ENCODE assay signal across 20 cellular contexts in the genomic region with DNA sequence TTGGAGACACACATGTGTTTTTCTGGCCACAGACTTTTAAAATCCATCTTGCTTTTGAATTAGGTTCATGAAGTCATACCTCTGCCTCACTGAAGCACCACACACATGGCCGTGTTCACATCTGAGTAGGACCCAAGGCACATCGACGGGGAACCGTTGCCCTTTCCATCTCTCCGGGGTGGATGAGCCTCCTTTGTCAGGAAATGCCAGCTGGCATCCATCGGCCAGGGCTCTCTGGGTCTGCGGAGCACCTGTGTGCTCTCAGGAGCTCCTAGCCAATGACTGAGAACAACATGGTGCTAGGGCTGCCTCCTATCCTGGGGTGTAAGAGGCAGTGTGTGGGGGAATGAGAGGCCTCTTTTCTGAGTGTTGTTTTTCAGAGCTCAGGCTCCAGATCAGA. TPM values are rescaled to one million over a fixed set of nuclear protein-coding genes. Genes with fewer than 3 reads are reported as not detected.
"Had no signal": no experiment of that assay in that cellular context is flagged by ENCODE, and none has a peak within 500 bp of the region (broad histone marks: within the 10 kb centered on the region; RNA-seq: fewer than 3 reads in every experiment).

No MANE protein-coding gene starts in this region.

- H3K36me3 Mint-ChIP-seq: natural killer cell treated with Interleukin-12 subunit alpha and Interleukin-12 subunit beta and Interleukin-15 and Interleukin-18, amount 100 ng/mL, for 72 hours had no signal

- H3K36me3 ChIP-seq: sigmoid colon, tibial artery, upper lobe of right lung had no signal

- DNase-seq: effector memory CD8-positive, alpha-beta T cell; foreskin keratinocyte; immature natural killer cell; kidney; left cardiac atrium; left ventricle myocardium superior; mesenchymal stem cell; midbrain; posterior cingulate gyrus; sigmoid colon; stimulated activated CD4-positive, alpha-beta T cell treated with anti-CD3 and anti-CD28 coated beads, Interleukin-12 subunit alpha, Interleukin-12 subunit beta, amount 100 ng/mL, for 4 hours; stimulated activated CD4-positive, alpha-beta T cell treated with anti-CD3 and anti-CD28 coated beads, Interleukin-2, amount 100 ng/mL, for 48 hours; stimulated activated naive CD4-positive, alpha-beta T cell treated with Interleukin-2 at 50 U/mL for 16 hours; tibial artery; upper lobe of right lung had no signal

- H3K9me3 ChIP-seq: sigmoid colon, tibial artery, upper lobe of right lung had no signal

- FAIRE-seq: kidney had no signal

- H3K4me3 ChIP-seq: lung, sigmoid colon, skin epidermis, tibial artery, upper lobe of right lung had no signal

- H3K27me3 ChIP-seq: sigmoid colon, tibial artery had no signal

- H3K9me3 Mint-ChIP-seq: central memory CD8-positive, alpha-beta T cell; effector memory CD8-positive, alpha-beta T cell; natural killer cell treated with Interleukin-12 subunit alpha and Interleukin-12 subunit beta and Interleukin-15 and Interleukin-18, amount 100 ng/mL, for 72 hours had no signal

- H3K4me3 Mint-ChIP-seq: central memory CD8-positive, alpha-beta T cell; effector memory CD8-positive, alpha-beta T cell; immature natural killer cell; natural killer cell treated with Interleukin-12 subunit alpha and Interleukin-12 subunit beta and Interleukin-15 and Interleukin-18, amount 100 ng/mL, for 72 hours had no signal

- H3K27ac Mint-ChIP-seq: effector memory CD8-positive, alpha-beta T cell; immature natural killer cell; natural killer cell treated with Interleukin-12 subunit alpha and Interleukin-12 subunit beta and Interleukin-15 and Interleukin-18, amount 100 ng/mL, for 72 hours had no signal

- H3K4me1 Mint-ChIP-seq: central memory CD8-positive, alpha-beta T cell; immature natural killer cell had no signal

- H3K4me1 ChIP-seq: foreskin keratinocyte, sigmoid colon, tibial artery, upper lobe of right lung had no signal

- H3K27ac ChIP-seq: foreskin keratinocyte, sigmoid colon, skin epidermis, tibial artery, upper lobe of right lung had no signal

RNA-seq across cellular contexts. Expression of a gene that starts 24.5 kb away (rescaled TPM):
- total RNA-seq: epithelial cell of proximal tubule had no signal
